28 cellular contexts compared by ENCODE assay signal in genomic region chr1:176043537-176043936, GRCh38.
"Had no signal": no experiment of that assay in that cellular context is flagged by ENCODE, and none has a peak within 500 bp of the region (broad histone marks: within the 10 kb centered on the region; RNA-seq: fewer than 3 reads in every experiment).

No MANE protein-coding gene starts in this region.

- H3K4me1 ChIP-seq: stomach, suprapubic skin, testis, thyroid gland, tibial artery, tibial nerve, transverse colon, upper lobe of left lung, upper lobe of right lung, uterus, vagina had no signal

- H3K4me3 Mint-ChIP-seq: stimulated activated effector memory CD8-positive, alpha-beta T cell treated with anti-CD3 and anti-CD28 coated beads, Interleukin-12 subunit alpha, Interleukin-12 subunit beta, amount 100 ng/mL, for 72 hours; stimulated activated memory B cell treated with anti-CD40 and anti-IgM and Interleukin-4, amounts not matched to agents 10 μg/mL and 1 μg/mL and 100 μg/mL, for 72 hours; stimulated activated naive CD8-positive, alpha-beta T cell treated with anti-CD3 and anti-CD28 coated beads, Interleukin-15, amount 100 ng/mL, for 72 hours; stimulated activated naive CD8-positive, alpha-beta T cell treated with anti-CD3 and anti-CD28 coated beads, Interleukin-15, Interleukin-2, amounts not matched to agents 100 ng/mL and 50 ng/mL, for 24 hours; type B pancreatic cell had no signal

- H3K36me3 ChIP-seq: uterus had no signal

- H3K4me1 Mint-ChIP-seq: stimulated activated effector memory CD8-positive, alpha-beta T cell treated with anti-CD3 and anti-CD28 coated beads, Interleukin-12 subunit alpha, Interleukin-12 subunit beta, amount 100 ng/mL, for 72 hours; stimulated activated memory B cell treated with anti-CD40 and anti-IgM and Interleukin-4, amounts not matched to agents 10 μg/mL and 1 μg/mL and 100 μg/mL, for 72 hours had no signal

- H3K4me3 ChIP-seq: stomach, suprapubic skin, testis, thoracic aorta, thyroid gland, tibial artery, tibial nerve, transverse colon, upper lobe of left lung, upper lobe of right lung, uterus, vagina had no signal

- H3K27ac ChIP-seq: stomach, suprapubic skin, testis, thoracic aorta, thyroid gland, tibial artery, tibial nerve, transverse colon, upper lobe of left lung, upper lobe of right lung, uterus, vagina had no signal

- H3K27me3 Mint-ChIP-seq: stimulated activated memory B cell treated with anti-CD40 and anti-IgM and Interleukin-4, amounts not matched to agents 10 μg/mL and 1 μg/mL and 100 μg/mL, for 72 hours; stimulated activated naive CD8-positive, alpha-beta T cell treated with anti-CD3 and anti-CD28 coated beads, Interleukin-15, amount 100 ng/mL, for 72 hours; stimulated activated naive CD8-positive, alpha-beta T cell treated with anti-CD3 and anti-CD28 coated beads, Interleukin-15, Interleukin-2, amounts not matched to agents 100 ng/mL and 50 ng/mL, for 24 hours; type B pancreatic cell had no signal

- DNase-seq: stimulated activated CD4-positive, alpha-beta T cell treated with anti-CD3 and anti-CD28 coated beads, Interleukin-2, amount 100 ng/mL, for 24 hours; stimulated activated CD4-positive, alpha-beta T cell treated with anti-CD3 and anti-CD28 coated beads, Interleukin-2, amount 100 ng/mL, for 48 hours; stimulated activated CD4-positive, alpha-beta T cell treated with anti-CD3 and anti-CD28 coated beads, Interleukin-4, amount 100 ng/mL, for 1 hour; stimulated activated CD4-positive, alpha-beta T cell treated with anti-CD3 and anti-CD28 coated beads, Interleukin-4, amount 100 ng/mL, for 4 hours; stimulated activated CD8-positive, alpha-beta memory T cell treated with anti-CD3 and anti-CD28 coated beads, Interleukin-4, amount 100 ng/mL, for 48 hours; stimulated activated naive CD4-positive, alpha-beta T cell; stimulated activated naive CD4-positive, alpha-beta T cell treated with Interleukin-2 at 50 U/mL for 16 hours; stimulated activated naive CD8-positive, alpha-beta T cell treated with anti-CD3 and anti-CD28 coated beads, Interleukin-15, amount 100 ng/mL, for 72 hours; stimulated activated naive CD8-positive, alpha-beta T cell treated with anti-CD3 and anti-CD28 coated beads, Interleukin-15, Interleukin-2, amounts not matched to agents 100 U/mL and 50 U/mL, for 24 hours; stomach; substantia nigra; testis; thyroid gland; tibial artery; transverse colon; trophoblast cell; upper lobe of left lung; upper lobe of right lung; uterus had no signal

- H3K9me3 Mint-ChIP-seq: stimulated activated effector memory CD8-positive, alpha-beta T cell treated with anti-CD3 and anti-CD28 coated beads, Interleukin-12 subunit alpha, Interleukin-12 subunit beta, amount 100 ng/mL, for 72 hours; stimulated activated memory B cell treated with anti-CD40 and anti-IgM and Interleukin-4, amounts not matched to agents 10 μg/mL and 1 μg/mL and 100 μg/mL, for 72 hours; stimulated activated naive CD8-positive, alpha-beta T cell treated with anti-CD3 and anti-CD28 coated beads, Interleukin-15, amount 100 ng/mL, for 72 hours; stimulated activated naive CD8-positive, alpha-beta T cell treated with anti-CD3 and anti-CD28 coated beads, Interleukin-15, Interleukin-2, amounts not matched to agents 100 ng/mL and 50 ng/mL, for 24 hours; type B pancreatic cell had no signal

- FAIRE-seq: urothelium cell line had no signal

- H3K27ac Mint-ChIP-seq: stimulated activated effector memory CD8-positive, alpha-beta T cell treated with anti-CD3 and anti-CD28 coated beads, Interleukin-12 subunit alpha, Interleukin-12 subunit beta, amount 100 ng/mL, for 72 hours; stimulated activated memory B cell treated with anti-CD40 and anti-IgM and Interleukin-4, amounts not matched to agents 10 μg/mL and 1 μg/mL and 100 μg/mL, for 72 hours; stimulated activated naive CD8-positive, alpha-beta T cell treated with anti-CD3 and anti-CD28 coated beads, Interleukin-15, amount 100 ng/mL, for 72 hours; stimulated activated naive CD8-positive, alpha-beta T cell treated with anti-CD3 and anti-CD28 coated beads, Interleukin-15, Interleukin-2, amounts not matched to agents 100 ng/mL and 50 ng/mL, for 24 hours; type B pancreatic cell had no signal

- ATAC-seq: stimulated activated effector memory CD8-positive, alpha-beta T cell treated with anti-CD3 and anti-CD28 coated beads, Interleukin-12 subunit alpha, Interleukin-12 subunit beta, amount 100 ng/mL, for 72 hours; stimulated activated memory B cell treated with anti-CD40 and anti-IgM and Interleukin-4, amounts not matched to agents 10 μg/mL and 1 μg/mL and 100 μg/mL, for 72 hours; stimulated activated naive CD8-positive, alpha-beta T cell treated with anti-CD3 and anti-CD28 coated beads, Interleukin-15, amount 100 ng/mL, for 72 hours; stimulated activated naive CD8-positive, alpha-beta T cell treated with anti-CD3 and anti-CD28 coated beads, Interleukin-15, Interleukin-2, amounts not matched to agents 100 U/mL and 50 U/mL, for 24 hours; upper lobe of right lung had no signal

- H3K9me3 ChIP-seq: stomach, suprapubic skin, testis, thoracic aorta, thyroid gland, tibial artery, transverse colon, upper lobe of left lung, upper lobe of right lung, uterus, vagina had no signal

- H3K27me3 ChIP-seq: stomach, suprapubic skin, testis, thyroid gland, tibial artery, tibial nerve, transverse colon, upper lobe of left lung, upper lobe of right lung, uterus, vagina had no signal
